ENCODE assay signal across 1 cellular context in the genomic region with DNA sequence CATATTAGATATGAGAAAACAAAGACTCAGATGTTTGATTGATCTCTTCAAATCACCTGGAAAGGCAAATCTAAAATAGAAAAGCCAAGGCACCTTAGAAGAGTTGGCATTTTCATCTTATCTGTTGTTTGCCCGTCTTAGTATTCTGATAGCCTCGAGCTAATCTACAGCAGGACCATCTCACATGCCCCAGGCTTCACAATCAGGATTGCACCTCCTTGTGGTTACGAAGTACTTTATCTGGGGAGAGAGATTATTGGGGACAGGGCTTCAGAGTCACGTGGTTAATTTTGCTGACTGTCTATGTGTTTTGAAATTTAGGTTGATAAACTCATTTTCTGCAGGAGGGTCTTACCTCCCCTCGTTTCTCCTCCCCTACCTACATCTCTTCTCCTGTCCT.
A peak's percentile ranks its signal among the peaks of the same experiment; 100 is the strongest.
TF ChIP-seq lines count a peak whose summit lies in the region.

No MANE protein-coding gene starts in this region.

TF ChIP-seq in A549, 52 proteins besides CTCF, POLR2A, EP300 and RAD21:
- TF ChIP-seq, protein P1, sequence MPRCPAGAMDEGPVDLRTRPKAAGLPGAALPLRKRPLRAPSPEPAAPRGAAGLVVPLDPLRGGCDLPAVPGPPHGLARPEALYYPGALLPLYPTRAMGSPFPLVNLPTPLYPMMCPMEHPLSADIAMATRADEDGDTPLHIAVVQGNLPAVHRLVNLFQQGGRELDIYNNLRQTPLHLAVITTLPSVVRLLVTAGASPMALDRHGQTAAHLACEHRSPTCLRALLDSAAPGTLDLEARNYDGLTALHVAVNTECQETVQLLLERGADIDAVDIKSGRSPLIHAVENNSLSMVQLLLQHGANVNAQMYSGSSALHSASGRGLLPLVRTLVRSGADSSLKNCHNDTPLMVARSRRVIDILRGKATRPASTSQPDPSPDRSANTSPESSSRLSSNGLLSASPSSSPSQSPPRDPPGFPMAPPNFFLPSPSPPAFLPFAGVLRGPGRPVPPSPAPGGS (IDR thresholded peaks at IDR 0.05) = no peak
- TF ChIP-seq, protein P2, sequence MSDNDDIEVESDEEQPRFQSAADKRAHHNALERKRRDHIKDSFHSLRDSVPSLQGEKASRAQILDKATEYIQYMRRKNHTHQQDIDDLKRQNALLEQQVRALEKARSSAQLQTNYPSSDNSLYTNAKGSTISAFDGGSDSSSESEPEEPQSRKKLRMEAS (IDR thresholded peaks at IDR 0.05) = 0 out of 2 replicates have a peak, but pooled peaks have one; percentile 10
- TF ChIP-seq, protein P3, sequence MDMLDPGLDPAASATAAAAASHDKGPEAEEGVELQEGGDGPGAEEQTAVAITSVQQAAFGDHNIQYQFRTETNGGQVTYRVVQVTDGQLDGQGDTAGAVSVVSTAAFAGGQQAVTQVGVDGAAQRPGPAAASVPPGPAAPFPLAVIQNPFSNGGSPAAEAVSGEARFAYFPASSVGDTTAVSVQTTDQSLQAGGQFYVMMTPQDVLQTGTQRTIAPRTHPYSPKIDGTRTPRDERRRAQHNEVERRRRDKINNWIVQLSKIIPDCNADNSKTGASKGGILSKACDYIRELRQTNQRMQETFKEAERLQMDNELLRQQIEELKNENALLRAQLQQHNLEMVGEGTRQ (IDR thresholded peaks at IDR 0.05) = peak; percentile 17; the same call in 1 of the 2 replicates
- TF ChIP-seq, protein P4, sequence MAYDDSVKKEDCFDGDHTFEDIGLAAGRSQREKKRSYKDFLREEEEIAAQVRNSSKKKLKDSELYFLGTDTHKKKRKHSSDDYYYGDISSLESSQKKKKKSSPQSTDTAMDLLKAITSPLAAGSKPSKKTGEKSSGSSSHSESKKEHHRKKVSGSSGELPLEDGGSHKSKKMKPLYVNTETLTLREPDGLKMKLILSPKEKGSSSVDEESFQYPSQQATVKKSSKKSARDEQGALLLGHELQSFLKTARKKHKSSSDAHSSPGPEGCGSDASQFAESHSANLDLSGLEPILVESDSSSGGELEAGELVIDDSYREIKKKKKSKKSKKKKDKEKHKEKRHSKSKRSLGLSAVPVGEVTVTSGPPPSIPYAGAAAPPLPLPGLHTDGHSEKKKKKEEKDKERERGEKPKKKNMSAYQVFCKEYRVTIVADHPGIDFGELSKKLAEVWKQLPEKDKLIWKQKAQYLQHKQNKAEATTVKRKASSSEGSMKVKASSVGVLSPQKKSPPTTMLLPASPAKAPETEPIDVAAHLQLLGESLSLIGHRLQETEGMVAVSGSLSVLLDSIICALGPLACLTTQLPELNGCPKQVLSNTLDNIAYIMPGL (CRISPR knock-in tag; IDR thresholded peaks at IDR 0.05; ENCODE audit: borderline replicate concordance) = no peak
